ENCODE assay signal across 8 cellular contexts in genomic region chr2:8681786-8682692, GRCh38. TPM values are rescaled to one million over a fixed set of nuclear protein-coding genes. Genes with fewer than 3 reads are reported as not detected.
DNase-seq lines count a peak whose midpoint lies in the region; ATAC-seq and TF ChIP-seq lines count a peak whose summit lies in the region.

A gene with protein sequence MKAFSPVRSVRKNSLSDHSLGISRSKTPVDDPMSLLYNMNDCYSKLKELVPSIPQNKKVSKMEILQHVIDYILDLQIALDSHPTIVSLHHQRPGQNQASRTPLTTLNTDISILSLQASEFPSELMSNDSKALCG (plus strand): TSS chr2:8682056. CDS start chr2:8682166, 110 bp downstream.

- WGBS in prostate gland = 1% methylated on average over 56 of the region's 70 CpGs

- DNase-seq in NCI-H1930 (lab: John Stamatoyannopoulos, UW) (peak; percentile 98 to 99), left ventricle myocardium inferior (peak; percentile 100), prostate gland (ENCODE audit: low spot score) (peak; percentile 100), ureter (ENCODE audit: low spot score) (peak; percentile 100)

- H3K4me3 ChIP-seq in left ventricle myocardium inferior = peak within 1 kb of the TSS; percentile 81
- H3K4me3 ChIP-seq in prostate gland = peak within 1 kb of the TSS; percentile 62 to 64

- TF ChIP-seq POLR2A in GM18505 (IDR thresholded peaks at IDR 0.05; ENCODE audit: borderline replicate concordance, extremely low read depth, insufficient read depth, insufficient read length) (peak; percentile 99), prostate gland (IDR thresholded peaks at IDR 0.05) (peak; percentile 99)

- no peaks in the 10 kb centered on the region for H3K36me3 ChIP-seq in left ventricle myocardium inferior
- H3K36me3 ChIP-seq in prostate gland = no peaks in the 10 kb centered on the region

- intact Hi-C loops in T-helper 2 cell treated with Interferon-gamma antibody and Interleukin-4, amounts not matched to agents 100 ng/mL and 5 ng/mL, for 36 hours (cut with micrococcal nuclease) = loop anchor here (1.0 to 10.0 kb wide), 17 partner anchors 74 to 1807 kb away; partner anchors contain the start of genes RRM2 and RSAD2
- intact Hi-C loops in left ventricle myocardium inferior (cut with micrococcal nuclease) = loop anchor here (10.0 kb wide), 1 partner anchor 467 kb away; no protein-coding TSS in a partner anchor
- intact Hi-C loops in prostate gland (cut with DNase I) = loop anchor here (10.0 kb wide), 3 partner anchors 547 to 1567 kb away; no protein-coding TSS in a partner anchor

- no peaks in the 10 kb centered on the region for H3K9me3 ChIP-seq in left ventricle myocardium inferior (replicated peaks)
- H3K9me3 ChIP-seq in prostate gland = no peaks in the 10 kb centered on the region

- no peaks in the 10 kb centered on the region for H3K27me3 ChIP-seq in left ventricle myocardium inferior (ENCODE audit: low read depth)
- no peaks in the 10 kb centered on the region for H3K27me3 ChIP-seq in prostate gland (replicated peaks; ENCODE audit: insufficient read depth)

- TF ChIP-seq CTCF in left ventricle myocardium inferior (IDR thresholded peaks at IDR 0.05; ENCODE audit: borderline replicate concordance) = no peak
- peak in 1 of 4 experiments; percentile 35 for TF ChIP-seq CTCF in prostate gland (IDR thresholded peaks at IDR 0.05)

- ATAC-seq in GM18505 (IDR thresholded peaks at IDR 0.05; ENCODE audit: unreplicated experiment) (peak; percentile 72), HG02970 (IDR thresholded peaks at IDR 0.05; ENCODE audit: low FRiP score, unreplicated experiment) (peak; percentile 64)

- H3K27ac ChIP-seq in angular gyrus (ENCODE audit: low read depth, low read length) (peak within 1 kb of the TSS; percentile 84), left ventricle myocardium inferior (replicated peaks) (peak within 1 kb of the TSS; percentile 100), prostate gland (peak within 1 kb of the TSS; percentile 97 to 98)

- H3K4me1 ChIP-seq in left ventricle myocardium inferior (peaks cover 77% of the 10 kb centered on the region), prostate gland (replicated peaks) (peaks cover 5% of the 10 kb centered on the region)

RNA-seq across cellular contexts. Expression of the gene that starts here (rescaled TPM):
- total RNA-seq in T-helper 2 cell treated with Interferon-gamma antibody and Interleukin-4, amounts not matched to agents 100 ng/mL and 5 ng/mL, for 36 hours = 173 and 182 TPM in 2 replicates
- total RNA-seq in left ventricle myocardium inferior = 32.2 TPM
- 100 to 1,000 TPM; 172 to 238 TPM for total RNA-seq in prostate gland
- total RNA-seq in ureter = 62.3 TPM

Comparison
In these comparisons a context has a peak if more than half of its experiments do, and no peak if none do; other contexts are left out.
1. Peak in every context shown above with its lines: DNase-seq, ATAC-seq, H3K4me3 ChIP-seq and H3K27ac ChIP-seq.